In genomic region chr7:106704000-106704840, GRCh38 we compare ENCODE assay signal across 1 cellular context.
TF ChIP-seq lines count a peak whose summit lies in the region.

No MANE protein-coding gene starts in this region.

TF ChIP-seq in GM23338, 12 proteins besides CTCF, POLR2A, EP300 and RAD21 (continued from another document):
- no peak for TF ChIP-seq REST (IDR thresholded peaks at IDR 0.05; ENCODE audit: unreplicated experiment)
- TF ChIP-seq POLR2AphosphoS5 (IDR thresholded peaks at IDR 0.05; ENCODE audit: low read depth) = no peak
- TF ChIP-seq ETS1 (IDR thresholded peaks at IDR 0.05) = no peak
TF ChIP-seq in GM23338: peak in this region for 0.
